ENCODE assay signal across 19 cellular contexts in the genomic region with DNA sequence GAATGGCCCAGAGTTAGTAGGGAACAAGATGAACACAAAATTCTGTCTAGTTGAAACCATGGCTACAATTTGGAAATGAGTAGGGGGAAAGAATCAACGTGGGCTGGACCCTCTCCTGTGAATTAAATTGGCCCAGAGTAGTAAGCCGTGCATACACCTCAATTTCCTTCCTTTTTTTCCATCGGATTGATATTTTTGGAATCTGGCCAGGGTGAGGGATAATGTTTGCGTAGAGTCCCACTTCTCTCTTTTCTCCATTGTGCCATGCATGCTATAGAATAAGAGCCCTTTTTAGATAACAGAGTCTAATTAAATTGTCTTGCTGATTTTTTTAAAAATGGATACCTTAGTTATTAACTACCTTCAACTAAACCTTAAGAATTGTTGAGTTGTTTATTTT. TPM values are rescaled to one million over a fixed set of nuclear protein-coding genes. Genes with fewer than 3 reads are reported as not detected.
DNase-seq lines count a peak whose midpoint lies in the region; ATAC-seq and TF ChIP-seq lines count a peak whose summit lies in the region.
"Had no signal": no experiment of that assay in that cellular context is flagged by ENCODE, and none has a peak within 500 bp of the region (broad histone marks: within the 10 kb centered on the region; RNA-seq: fewer than 3 reads in every experiment).

No MANE protein-coding gene starts in this region.

- peaks cover 28% of the 10 kb centered on the region for H3K79me2 ChIP-seq in neural progenitor cell (ENCODE audit: low read depth)

- no peaks in the 10 kb centered on the region for H3K9me3 Mint-ChIP-seq in CD14-positive monocyte
- no peaks in the 10 kb centered on the region for H3K9me3 Mint-ChIP-seq in neural progenitor cell
- H3K9me3 Mint-ChIP-seq in activated T-helper 17 cell treated with anti-CD3 and anti-CD28 coated beads, Interleukin-2, amount 50 U/mL, for 72 hours: no peaks in the 10 kb centered on the region
- no peaks in the 10 kb centered on the region for H3K9me3 Mint-ChIP-seq in CD4-positive, alpha-beta T cell
- H3K9me3 Mint-ChIP-seq: CD4-positive, CD25-positive, alpha-beta regulatory T cell; CD8-positive, alpha-beta memory T cell; GM23338; H9; HFFc6 had no signal

- intact Hi-C loops in CD14-positive monocyte (cut with micrococcal nuclease): no loop called here
- intact Hi-C loops in CD4-positive, alpha-beta T cell (cut with DNase I, micrococcal nuclease): loop anchor here in 1 of 2 experiments (2.0 kb wide), 1 partner anchor 17 kb away; no protein-coding TSS in a partner anchor

- H3F3A ChIP-seq in neural progenitor cell (ENCODE audit: low read depth): no peaks in the 10 kb centered on the region

- H4K20me1 ChIP-seq in neural progenitor cell (ENCODE audit: low read depth): peaks cover 36% of the 10 kb centered on the region

- peaks cover 31% of the 10 kb centered on the region for H3K36me3 ChIP-seq in neural progenitor cell

- peaks cover 7% of the 10 kb centered on the region for H3K4me1 ChIP-seq in neural progenitor cell

- H3K9me3 ChIP-seq in neural progenitor cell (ENCODE audit: low read depth): no peaks in the 10 kb centered on the region
- no peaks in the 10 kb centered on the region for H3K9me3 ChIP-seq in CD4-positive, alpha-beta T cell (ENCODE audit: control insufficient read depth, low read length)

- H3K36me3 Mint-ChIP-seq in CD14-positive monocyte: peaks cover 77 to 79% of the 10 kb centered on the region in 2 donors
- H3K36me3 Mint-ChIP-seq in neural progenitor cell: peaks cover 61% of the 10 kb centered on the region
- H3K36me3 Mint-ChIP-seq in activated T-helper 17 cell treated with anti-CD3 and anti-CD28 coated beads, Interleukin-2, amount 50 U/mL, for 72 hours (ENCODE audit: low read depth): peaks cover 94% of the 10 kb centered on the region
- H3K36me3 Mint-ChIP-seq in CD4-positive, alpha-beta T cell (ENCODE audit: low read depth): peaks cover 93% of the 10 kb centered on the region

- no peak overlapping the region for H3K4me3 ChIP-seq in neural progenitor cell
- H3K4me3 ChIP-seq: GM12878, GM23338 had no signal

- TF ChIP-seq CTCF in CD14-positive monocyte (IDR thresholded peaks at IDR 0.05) (no peak), neural progenitor cell (IDR thresholded peaks at IDR 0.05) (no peak)
- TF ChIP-seq CTCF in CD4-positive, alpha-beta T cell (IDR thresholded peaks at IDR 0.05): no peak

- H3K27ac ChIP-seq in neural progenitor cell: peak overlapping the region; percentile 48
- H3K27ac ChIP-seq in CD4-positive, alpha-beta T cell (ENCODE audit: low read depth, low read length): no peak overlapping the region

- H3K27me3 Mint-ChIP-seq in CD14-positive monocyte (ENCODE audit: low read depth in 3 of 3) (no peaks in the 10 kb centered on the region), neural progenitor cell (ENCODE audit: insufficient read depth, low read depth) (no peaks in the 10 kb centered on the region)
- no peaks in the 10 kb centered on the region for H3K27me3 Mint-ChIP-seq in activated T-helper 17 cell treated with anti-CD3 and anti-CD28 coated beads, Interleukin-2, amount 50 U/mL, for 72 hours
- H3K27me3 Mint-ChIP-seq in CD4-positive, alpha-beta T cell: no peaks in the 10 kb centered on the region
- H3K27me3 Mint-ChIP-seq: CD4-positive, CD25-positive, alpha-beta regulatory T cell; CD8-positive, alpha-beta memory T cell had no signal

- POLR2A ChIA-PET in CD4-positive, alpha-beta T cell (lab: Charles Lee): interaction anchor here (0.8 kb wide), 1 partner anchor 35 kb away, joined by 3 read pairs; no protein-coding TSS in a partner anchor

- H3K4me1 Mint-ChIP-seq in CD14-positive monocyte (peaks cover 23% of the 10 kb centered on the region), neural progenitor cell (peaks cover 8% of the 10 kb centered on the region)
- H3K4me1 Mint-ChIP-seq in activated T-helper 17 cell treated with anti-CD3 and anti-CD28 coated beads, Interleukin-2, amount 50 U/mL, for 72 hours: peaks cover 5% of the 10 kb centered on the region
- peaks cover 9% of the 10 kb centered on the region for H3K4me1 Mint-ChIP-seq in CD4-positive, alpha-beta T cell (ENCODE audit: low read depth)

- H3K4me2 ChIP-seq in neural progenitor cell: no peak overlapping the region
- H3K4me2 ChIP-seq: GM23338 had no signal

- H3K9ac ChIP-seq in neural progenitor cell: no peak overlapping the region

- no peak overlapping the region for H2AFZ ChIP-seq in neural progenitor cell (replicated peaks)
- H2AFZ ChIP-seq: GM23338 had no signal

- H3K27ac Mint-ChIP-seq in CD14-positive monocyte (peak overlapping the region in 4 of 7 donors; percentile 1 to 50 (median 4)), neural progenitor cell (no peak overlapping the region)
- H3K27ac Mint-ChIP-seq in activated T-helper 17 cell treated with anti-CD3 and anti-CD28 coated beads, Interleukin-2, amount 50 U/mL, for 72 hours: no peak overlapping the region
- no peak overlapping the region for H3K27ac Mint-ChIP-seq in CD4-positive, alpha-beta T cell
- H3K27ac Mint-ChIP-seq: GM23338, HFFc6 had no signal

- no peak overlapping the region for H3K4me3 Mint-ChIP-seq in CD14-positive monocyte
- no peak overlapping the region for H3K4me3 Mint-ChIP-seq in neural progenitor cell
- no peak overlapping the region for H3K4me3 Mint-ChIP-seq in activated T-helper 17 cell treated with anti-CD3 and anti-CD28 coated beads, Interleukin-2, amount 50 U/mL, for 72 hours
- no peak overlapping the region for H3K4me3 Mint-ChIP-seq in CD4-positive, alpha-beta T cell
- H3K4me3 Mint-ChIP-seq: CD4-positive, CD25-positive, alpha-beta regulatory T cell; CD8-positive, alpha-beta memory T cell; GM23338; H9; HFFc6 had no signal

- no peaks in the 10 kb centered on the region for H3K27me3 ChIP-seq in neural progenitor cell
- H3K27me3 ChIP-seq in CD4-positive, alpha-beta T cell (ENCODE audit: control insufficient read depth, insufficient read depth, low read length): no peaks in the 10 kb centered on the region

- in situ Hi-C loops in KBM-7 (cut with MboI; ENCODE audit: low pct_unique_long_range_greater_than_20kb, low sequenced_read_pairs): no loop called here

- DNase-seq in CD14-positive monocyte (ENCODE audit: low spot score) (no peak), KBM-7 (peak; percentile 61), dermis blood vessel endothelial cell (peak; percentile 31), neural progenitor cell (ENCODE audit: low spot score) (no peak)
- no peak for DNase-seq in CD4-positive, alpha-beta T cell
- DNase-seq: C1 segment of cervical spinal cord; CD4-positive, CD25-positive, alpha-beta regulatory T cell; CD8-positive, alpha-beta memory T cell; DMS 273 treated with DMSO at 0.1 percent for 48 hours; DMS79; EL; GDM1; H9; HFFc6 had no signal

- ATAC-seq in activated T-helper 17 cell treated with anti-CD3 and anti-CD28 coated beads, Interleukin-2, amount 50 U/mL, for 72 hours (replicated peaks): no peak
- no peak for ATAC-seq in CD4-positive, alpha-beta T cell (ENCODE audit: poor library complexity)
- ATAC-seq: GM12878, GM23338 had no signal

- CTCF ChIA-PET in CD4-positive, alpha-beta T cell (lab: Charles Lee): no interaction called here

RNA-seq across cellular contexts. Expression of a gene that starts 35.2 kb away (rescaled TPM):
- 100 to 1,000 TPM; 101 to 111 TPM for polyA plus RNA-seq in CD14-positive monocyte
- total RNA-seq in dermis blood vessel endothelial cell: 97.5 and 121 TPM in 2 replicates
- 170 and 239 TPM in 2 replicates for total RNA-seq in neural progenitor cell (ENCODE audit: low replicate concordance)
- total RNA-seq in activated T-helper 17 cell treated with anti-CD3 and anti-CD28 coated beads, Interleukin-2, amount 50 U/mL, for 72 hours: 10 to 100 TPM; 42.9 to 82.3 TPM
- total RNA-seq in CD4-positive, alpha-beta T cell: 10 to 100 TPM; 48.5 to 48.9 TPM

RNA-seq across cellular contexts. Expression of a gene that starts 59.0 kb away (rescaled TPM):
- polyA plus RNA-seq in CD14-positive monocyte: not detected
- total RNA-seq in dermis blood vessel endothelial cell (not detected in 2 replicates), neural progenitor cell (ENCODE audit: low replicate concordance) (not detected in 2 replicates)
- total RNA-seq in activated T-helper 17 cell treated with anti-CD3 and anti-CD28 coated beads, Interleukin-2, amount 50 U/mL, for 72 hours: not detected
- total RNA-seq in CD4-positive, alpha-beta T cell: not detected
- total RNA-seq: A172; CD4-positive, CD25-positive, alpha-beta regulatory T cell; CD8-positive, alpha-beta memory T cell; GM12878; HFFc6 had no signal
- polyA plus RNA-seq: BJ; CD4-positive, CD25-positive, alpha-beta regulatory T cell; CD8-positive, alpha-beta memory T cell; GM12878 had no signal

Comparison
In these comparisons a context has a peak if more than half of its experiments do, and no peak if none do; other contexts are left out.
1. DNase-seq: peak in KBM-7 (single experiment) and dermis blood vessel endothelial cell (single experiment); none in CD14-positive monocyte (single experiment), neural progenitor cell (single experiment) and CD4-positive, alpha-beta T cell (0 of 10).
2. H3K27ac Mint-ChIP-seq: peak in CD14-positive monocyte (4 of 7); none in neural progenitor cell (single experiment), activated T-helper 17 cell treated with anti-CD3 and anti-CD28 coated beads, Interleukin-2, amount 50 U/mL, for 72 hours (single experiment) and CD4-positive, alpha-beta T cell (single experiment).